Comparison of ENCODE assay signal across 10 cellular contexts in genomic region chr5:80198399-80198798, GRCh38. TPM values are rescaled to one million over a fixed set of nuclear protein-coding genes. Genes with fewer than 3 reads are reported as not detected.
DNase-seq lines count a peak whose midpoint lies in the region; ATAC-seq and TF ChIP-seq lines count a peak whose summit lies in the region.
"Had no signal": no experiment of that assay in that cellular context is flagged by ENCODE, and none has a peak within 500 bp of the region (broad histone marks: within the 10 kb centered on the region; RNA-seq: fewer than 3 reads in every experiment).

No MANE protein-coding gene starts in this region.

- no peaks in the 10 kb centered on the region for H3K9me3 ChIP-seq in lung (ENCODE audit: control insufficient read depth in 2 of 2, insufficient read depth in 1 of 2, low read length in 1 of 2)
- no peaks in the 10 kb centered on the region for H3K9me3 ChIP-seq in subcutaneous abdominal adipose tissue (ENCODE audit: control insufficient read depth in 5 of 5, low read length in 5 of 5)
- H3K9me3 ChIP-seq in hepatocyte (ENCODE audit: low read depth) = no peaks in the 10 kb centered on the region
- H3K9me3 ChIP-seq: Peyer's patch had no signal

- peak; percentile 75 for DNase-seq in SK-MEL-5 (ENCODE audit: low read depth, low spot score)
- DNase-seq in caudate nucleus (lab: John Stamatoyannopoulos, UW) = peak in 60 of 61 donors; percentile 29 to 94 (median 80)
- DNase-seq in lung (ENCODE audit: low spot score) = no peak
- DNase-seq in hepatocyte (ENCODE audit: low spot score) = no peak
- no peak for DNase-seq in iPS-NIHi11 (ENCODE audit: low spot score)
- DNase-seq: amniotic stem cell, NCI-H1105, Peyer's patch had no signal

- H3K36me3 ChIP-seq in lung (ENCODE audit: control insufficient read depth in 2 of 2, insufficient read depth in 2 of 2, low read length in 2 of 2) = no peaks in the 10 kb centered on the region
- H3K36me3 ChIP-seq in subcutaneous abdominal adipose tissue (ENCODE audit: control insufficient read depth in 5 of 5, insufficient read depth in 5 of 5, low read length in 5 of 5) = peaks cover 2 to 21% (median 9%) of the 10 kb centered on the region in 5 donors
- H3K36me3 ChIP-seq in hepatocyte (replicated peaks; ENCODE audit: insufficient read depth, low read depth) = no peaks in the 10 kb centered on the region

- WGBS in lung, 2 donors = 60 to 62% methylated on average over 11 of the region's 11 CpGs
- WGBS in hepatocyte (ENCODE audit: low lambda C conversion rate, missing lambda C conversion rate) = 93% methylated on average over 11 of the region's 11 CpGs

- H2AFZ ChIP-seq in hepatocyte = no peak overlapping the region

- peaks cover 96% of the 10 kb centered on the region for H3K79me2 ChIP-seq in hepatocyte

- H3K4me3 ChIP-seq in lung = no peak overlapping the region
- H3K4me3 ChIP-seq in subcutaneous abdominal adipose tissue (ENCODE audit: low read depth in 1 of 5, low read length in 5 of 5) = no peak overlapping the region
- no peak overlapping the region for H3K4me3 ChIP-seq in hepatocyte
- H3K4me3 ChIP-seq: Peyer's patch had no signal

- no peak for TF ChIP-seq CTCF in lung (IDR thresholded peaks at IDR 0.05; ENCODE audit: control extremely low read depth, extremely low read depth)
- no peak for TF ChIP-seq CTCF in hepatocyte (IDR thresholded peaks at IDR 0.05; ENCODE audit: poor library complexity)

- ATAC-seq in lung (ENCODE audit: insufficient read depth, low FRiP score) = peak; percentile 37
- ATAC-seq in HG02610 (IDR thresholded peaks at IDR 0.05; ENCODE audit: unreplicated experiment) = no peak

- H4K20me1 ChIP-seq in hepatocyte (ENCODE audit: insufficient read depth, poor library complexity, severe bottlenecking) = peaks cover 5% of the 10 kb centered on the region

- H3K27me3 ChIP-seq in lung (ENCODE audit: control insufficient read depth, insufficient read depth) = no peaks in the 10 kb centered on the region
- no peaks in the 10 kb centered on the region for H3K27me3 ChIP-seq in subcutaneous abdominal adipose tissue (ENCODE audit: control insufficient read depth in 5 of 5, insufficient read depth in 4 of 5, low read length in 5 of 5)
- no peaks in the 10 kb centered on the region for H3K27me3 ChIP-seq in hepatocyte
- H3K27me3 ChIP-seq: Peyer's patch had no signal

- peaks cover 13 to 14% of the 10 kb centered on the region in 2 donors for H3K4me1 ChIP-seq in lung (ENCODE audit: control insufficient read depth in 2 of 2, insufficient read depth in 2 of 2, low read length in 2 of 2)
- H3K4me1 ChIP-seq in subcutaneous abdominal adipose tissue (ENCODE audit: control insufficient read depth in 5 of 5, insufficient read depth in 5 of 5, low read length in 5 of 5) = peaks cover 1 to 37% (median 26%) of the 10 kb centered on the region in 5 donors
- H3K4me1 ChIP-seq in hepatocyte (ENCODE audit: insufficient read depth) = peaks cover 13% of the 10 kb centered on the region

- H3K9ac ChIP-seq in subcutaneous abdominal adipose tissue (ENCODE audit: low read length in 5 of 5) = peak overlapping the region in 1 of 5 donors; percentile 8

- H3K4me2 ChIP-seq in hepatocyte = no peak overlapping the region

- in situ Hi-C loops in SK-MEL-5 (cut with HindIII; ENCODE audit: low pct_unique_long_range_greater_than_20kb, low sequenced_read_pairs) = no loop called here

- H3K9me2 ChIP-seq in hepatocyte (replicated peaks; ENCODE audit: insufficient read depth) = no peaks in the 10 kb centered on the region

- H3K27ac ChIP-seq in caudate nucleus (ENCODE audit: low read depth, low read length) = peak overlapping the region; percentile 88
- peak overlapping the region; percentile 13 to 80 for H3K27ac ChIP-seq in lung (ENCODE audit: low read depth in 1 of 2, low read length in 1 of 2)
- peak overlapping the region; percentile 34 for H3K27ac ChIP-seq in subcutaneous abdominal adipose tissue (ENCODE audit: low read depth, low read length)
- no peak overlapping the region for H3K27ac ChIP-seq in hepatocyte
- H3K27ac ChIP-seq: Peyer's patch had no signal

RNA-seq across cellular contexts. Expression of gene SERINC5, which starts 57.4 kb away (rescaled TPM):
- 41.8 and 43.3 TPM in 2 replicates for total RNA-seq in SK-MEL-5 (2014; rRNA removed; shearing (Covaris generic))
- polyA plus RNA-seq in SK-MEL-5 (2015; cell fraction: cytosol; rRNA removed) = 56.5 and 75.8 TPM in 2 replicates
- 17.3 and 20.5 TPM in 2 replicates for polyA plus RNA-seq in SK-MEL-5 (2015; cell fraction: nucleus; rRNA removed)
- 10 to 100 TPM; 41.2 to 84.5 TPM for total RNA-seq in lung
- polyA plus RNA-seq in lung = 1 to 10 TPM; 6.2 to 6.5 TPM
- 70.2 and 77.6 TPM in 2 replicates for total RNA-seq in hepatocyte
- 19.3 and 21.7 TPM in 2 replicates for polyA plus RNA-seq in hepatocyte

Comparison
In these comparisons a context has a peak if more than half of its experiments do, and no peak if none do; other contexts are left out.
1. DNase-seq: peak in SK-MEL-5 (single experiment) and caudate nucleus (60 of 61); none in lung (single experiment), hepatocyte (single experiment) and iPS-NIHi11 (single experiment).